2 cellular contexts compared by ENCODE assay signal in genomic region chr5:34008721-34009120, GRCh38.
TF ChIP-seq lines count a peak whose summit lies in the region.

No MANE protein-coding gene starts in this region.

TF ChIP-seq in A549, 52 proteins besides CTCF, POLR2A, EP300 and RAD21 (continued from another document):
- TF ChIP-seq REST (IDR thresholded peaks at IDR 0.05) (no peak), KDM5A (IDR thresholded peaks at IDR 0.05) (no peak), HOXB5 (CRISPR knock-in tag; IDR thresholded peaks at IDR 0.05) (no peak), TFCP2L1 (CRISPR knock-in tag; IDR thresholded peaks at IDR 0.05) (no peak), SMC3 (IDR thresholded peaks at IDR 0.05) (no peak), GATA3 (IDR thresholded peaks at IDR 0.05; ENCODE audit: borderline replicate concordance) (no peak), NR3C1 (IDR thresholded peaks at IDR 0.05) (no peak), CHD4 (IDR thresholded peaks at IDR 0.05; ENCODE audit: borderline replicate concordance) (no peak), ZC3H11A (IDR thresholded peaks at IDR 0.05) (no peak), MAFK (IDR thresholded peaks at IDR 0.05; ENCODE audit: partially characterized antibody) (no peak)

TF ChIP-seq in liver, 16 proteins besides CTCF, POLR2A, EP300 and RAD21 (continued from another document):
- TF ChIP-seq REST (IDR thresholded peaks at IDR 0.05) (no peak), GABPA (IDR thresholded peaks at IDR 0.05 in 1 of 2, conservative IDR thresholded peaks at IDR 0.05 in 1 of 2) (no peak), TAF1 (conservative IDR thresholded peaks at IDR 0.05) (no peak)
